In genomic region chr3:40615110-40615915, GRCh38 we compare ENCODE assay signal across 1 cellular context.
TF ChIP-seq lines count a peak whose summit lies in the region.

No MANE protein-coding gene starts in this region.

TF ChIP-seq in WTC11, 78 proteins besides CTCF, POLR2A, EP300 and RAD21 (continued from another document):
- TF ChIP-seq GRHL2 (CRISPR knock-in tag; IDR thresholded peaks at IDR 0.05; ENCODE audit: insufficient replicate concordance, severe bottlenecking) (no peak), CBFB (CRISPR knock-in tag; IDR thresholded peaks at IDR 0.05; ENCODE audit: low read depth) (no peak), IRF1 (CRISPR knock-in tag; IDR thresholded peaks at IDR 0.05) (no peak), NR3C1 (CRISPR knock-in tag; conservative IDR thresholded peaks at IDR 0.05; ENCODE audit: low read depth) (no peak), ZBTB43 (CRISPR knock-in tag; IDR thresholded peaks at IDR 0.05) (no peak), ATF3 (CRISPR knock-in tag; conservative IDR thresholded peaks at IDR 0.05) (no peak), SP1 (CRISPR knock-in tag; conservative IDR thresholded peaks at IDR 0.05) (no peak), FOXK1 (CRISPR knock-in tag; IDR thresholded peaks at IDR 0.05) (no peak; the same call in 1 of the 2 replicates), NFATC4 (CRISPR knock-in tag; IDR thresholded peaks at IDR 0.05) (no peak), ETV6 (CRISPR knock-in tag; IDR thresholded peaks at IDR 0.05) (peak; percentile 69), ZNF281 (CRISPR knock-in tag; IDR thresholded peaks at IDR 0.05) (no peak)
TF ChIP-seq in WTC11: peak in this region for 4.
